In genomic region chr15:39438260-39438659, GRCh38 we compare ENCODE assay signal across 14 cellular contexts.
DNase-seq lines count a peak whose midpoint lies in the region; ATAC-seq and TF ChIP-seq lines count a peak whose summit lies in the region.
"Had no signal": no experiment of that assay in that cellular context is flagged by ENCODE, and none has a peak within 500 bp of the region (broad histone marks: within the 10 kb centered on the region; RNA-seq: fewer than 3 reads in every experiment).

No MANE protein-coding gene starts in this region.

- intact Hi-C loops in heart left ventricle (cut with DNase I) (loop anchor here in 6 of 10 donors (5.0 to 10.0 kb wide), 8 partner anchors 47 to 263 kb away; partner anchors contain the start of gene THBS1 (in 1 of the 6)), colonic mucosa (cut with DNase I) (no loop called here)

- H3K27ac ChIP-seq in heart left ventricle (peak overlapping the region in 11 of 12 donors; percentile 31 to 83 (median 62)), colonic mucosa (no peak overlapping the region)
- H3K27ac ChIP-seq: 22Rv1, RWPE1 had no signal

- no peaks in the 10 kb centered on the region for H3K36me3 Mint-ChIP-seq in activated T-cell treated with anti-CD3 and anti-CD28 coated beads, Interleukin-2, amount 50 U/mL, for 72 hours (ENCODE audit: insufficient read depth in 2 of 2)
- H3K36me3 Mint-ChIP-seq in nephron (ENCODE audit: low read depth) (no peaks in the 10 kb centered on the region), T-cell (no peaks in the 10 kb centered on the region), T-helper 17 cell (ENCODE audit: low read depth) (peaks cover 2% of the 10 kb centered on the region)
- H3K36me3 Mint-ChIP-seq: CD8-positive, alpha-beta memory T cell had no signal

- H3K9me3 Mint-ChIP-seq in activated T-cell treated with anti-CD3 and anti-CD28 coated beads, Interleukin-2, amount 50 U/mL, for 72 hours: no peaks in the 10 kb centered on the region
- H3K9me3 Mint-ChIP-seq in nephron: no peaks in the 10 kb centered on the region
- no peaks in the 10 kb centered on the region for H3K9me3 Mint-ChIP-seq in T-cell

- peak overlapping the region; percentile 27 for H3K27ac Mint-ChIP-seq in activated T-cell treated with anti-CD3 and anti-CD28 coated beads, Interleukin-2, amount 50 U/mL, for 72 hours
- H3K27ac Mint-ChIP-seq in nephron (peak overlapping the region in 2 of 3 experiments; percentile 75 to 87), T-cell (no peak overlapping the region), T-helper 17 cell (no peak overlapping the region)
- H3K27ac Mint-ChIP-seq: CD8-positive, alpha-beta memory T cell had no signal

- H3K4me3 Mint-ChIP-seq in activated T-cell treated with anti-CD3 and anti-CD28 coated beads, Interleukin-2, amount 50 U/mL, for 72 hours: no peak overlapping the region
- H3K4me3 Mint-ChIP-seq in nephron (no peak overlapping the region), T-cell (no peak overlapping the region), T-helper 17 cell (no peak overlapping the region)
- H3K4me3 Mint-ChIP-seq: CD8-positive, alpha-beta memory T cell had no signal

- POLR2A ChIA-PET in T-cell (lab: Charles Lee): no interaction called here

- no peaks in the 10 kb centered on the region for H3K27me3 ChIP-seq in heart left ventricle
- H3K27me3 ChIP-seq in colonic mucosa: no peaks in the 10 kb centered on the region

- WGBS in heart left ventricle, 4 donors: 25 to 32% (median 28%) methylated on average over 5 of the region's 5 CpGs

- H3K9ac ChIP-seq in colonic mucosa (ENCODE audit: low read depth in 2 of 2, low read length in 2 of 2): no peak overlapping the region

- peaks cover 8% of the 10 kb centered on the region for H3K4me1 Mint-ChIP-seq in activated T-cell treated with anti-CD3 and anti-CD28 coated beads, Interleukin-2, amount 50 U/mL, for 72 hours (ENCODE audit: low read depth)
- H3K4me1 Mint-ChIP-seq in nephron (peaks cover 45% of the 10 kb centered on the region), T-cell (peaks cover 0 to 19% (median 0%) of the 10 kb centered on the region in 3 donors), T-helper 17 cell (no peaks in the 10 kb centered on the region)
- H3K4me1 Mint-ChIP-seq: CD8-positive, alpha-beta memory T cell had no signal

- H3K4me3 ChIP-seq in heart left ventricle (no peak overlapping the region), colonic mucosa (no peak overlapping the region)

- H3K4me1 ChIP-seq in heart left ventricle (peaks cover 2 to 48% (median 30%) of the 10 kb centered on the region in 12 donors), colonic mucosa (no peaks in the 10 kb centered on the region)

- TF ChIP-seq CTCF in heart left ventricle (IDR thresholded peaks at IDR 0.05) (no peak), nephron (IDR thresholded peaks at IDR 0.05; ENCODE audit: unreplicated experiment in 3 of 3) (no peak), colonic mucosa (IDR thresholded peaks at IDR 0.05) (no peak)

- H3K36me3 ChIP-seq in heart left ventricle (no peaks in the 10 kb centered on the region), colonic mucosa (no peaks in the 10 kb centered on the region)

- H3K9me3 ChIP-seq in heart left ventricle (no peaks in the 10 kb centered on the region), colonic mucosa (no peaks in the 10 kb centered on the region), T-helper 17 cell (ENCODE audit: control insufficient read depth, low read length, poor library complexity, severe bottlenecking) (no peaks in the 10 kb centered on the region)

- no peak for ATAC-seq in activated T-cell treated with anti-CD3 and anti-CD28 coated beads, Interleukin-2, amount 50 U/mL, for 72 hours (replicated peaks in 1 of 2)
- ATAC-seq in heart left ventricle (peak; percentile 68 to 92 (median 80)), T-cell (replicated peaks in 1 of 4) (no peak), T-helper 17 cell (no peak)

- CTCF ChIA-PET in T-cell (lab: Charles Lee): no interaction called here

- peaks cover 31% of the 10 kb centered on the region for H3K27me3 Mint-ChIP-seq in activated T-cell treated with anti-CD3 and anti-CD28 coated beads, Interleukin-2, amount 50 U/mL, for 72 hours (ENCODE audit: low read depth)
- H3K27me3 Mint-ChIP-seq in nephron (ENCODE audit: low read depth): no peaks in the 10 kb centered on the region
- peaks cover 18 to 30% of the 10 kb centered on the region in 2 donors for H3K27me3 Mint-ChIP-seq in T-cell
- H3K27me3 Mint-ChIP-seq in T-helper 17 cell: peaks cover 52% of the 10 kb centered on the region

- TF ChIP-seq POLR2A in heart left ventricle (IDR thresholded peaks at IDR 0.05): peak in 1 of 2 donors; percentile 17

- DNase-seq in activated T-cell treated with anti-CD3 and anti-CD28 coated beads, Interleukin-2, amount 50 U/mL, for 72 hours: no peak
- no peak for DNase-seq in activated T-cell treated with anti-CD3 and anti-CD28 coated beads, Interleukin-2, amount 50 U/mL, for 48 hours
- DNase-seq in heart left ventricle: peak; percentile 55 to 83 (median 62)
- no peak for DNase-seq in colonic mucosa
- no peak for DNase-seq in T-cell
- no peak for DNase-seq in ecto neural progenitor cell (ENCODE audit: low spot score)
- no peak for DNase-seq in T-helper 17 cell
- DNase-seq: CD8-positive, alpha-beta memory T cell; GOT3; NCI-H1048; NCI-H345 had no signal

Comparison
In these comparisons a context has a peak if more than half of its experiments do, and no peak if none do; other contexts are left out.
1. ATAC-seq: peak in heart left ventricle (4 of 4); none in activated T-cell treated with anti-CD3 and anti-CD28 coated beads, Interleukin-2, amount 50 U/mL, for 72 hours (0 of 2), T-cell (0 of 4) and T-helper 17 cell (single experiment).
2. DNase-seq: peak in heart left ventricle (5 of 5); none in activated T-cell treated with anti-CD3 and anti-CD28 coated beads, Interleukin-2, amount 50 U/mL, for 72 hours (0 of 2), activated T-cell treated with anti-CD3 and anti-CD28 coated beads, Interleukin-2, amount 50 U/mL, for 48 hours (0 of 2), colonic mucosa (single experiment), T-cell (0 of 34), ecto neural progenitor cell (single experiment) and T-helper 17 cell (0 of 3).
3. H3K27ac Mint-ChIP-seq: peak in activated T-cell treated with anti-CD3 and anti-CD28 coated beads, Interleukin-2, amount 50 U/mL, for 72 hours (single experiment) and nephron (2 of 3); none in T-cell (0 of 2) and T-helper 17 cell (single experiment).